In genomic region chr17:55285340-55286301, GRCh38 we compare ENCODE assay signal across 11 cellular contexts. TPM values are rescaled to one million over a fixed set of nuclear protein-coding genes. Genes with fewer than 3 reads are reported as not detected.
A peak's percentile ranks its signal among the peaks of the same experiment; 100 is the strongest.
DNase-seq lines count a peak whose midpoint lies in the region; ATAC-seq and TF ChIP-seq lines count a peak whose summit lies in the region.
"Had no signal": no experiment of that assay in that cellular context is flagged by ENCODE, and none has a peak within 500 bp of the region (broad histone marks: within the 10 kb centered on the region; RNA-seq: fewer than 3 reads in every experiment).

No MANE protein-coding gene starts in this region.

- H3K4me3 ChIP-seq in BJ (ENCODE audit: low read depth, low read length) (no peak overlapping the region), OCI-LY3 (ENCODE audit: low read length) (no peak overlapping the region), fibroblast of lung (replicated peaks in 1 of 4; ENCODE audit: control extremely low read depth in 1 of 4, insufficient read depth in 1 of 4, low read depth in 3 of 4, low read length in 4 of 4) (no peak overlapping the region)

- H3K36me3 ChIP-seq in BJ (ENCODE audit: control insufficient read depth, insufficient read depth, low read length) (no peaks in the 10 kb centered on the region), OCI-LY3 (replicated peaks; ENCODE audit: low read depth, low read length) (peaks cover 14% of the 10 kb centered on the region), fibroblast of lung (ENCODE audit: control insufficient read depth, insufficient read depth, low read length) (no peaks in the 10 kb centered on the region)

- H3K9me3 ChIP-seq in OCI-LY3 (ENCODE audit: insufficient read depth, low read length) (no peaks in the 10 kb centered on the region), fibroblast of lung (ENCODE audit: control insufficient read depth, insufficient read depth, low read depth, low read length) (no peaks in the 10 kb centered on the region)

- H3K36me3 Mint-ChIP-seq in activated naive CD8-positive, alpha-beta T cell treated with anti-CD3 and anti-CD28 coated beads, Interleukin-2, amount 50 U/mL, for 24 hours (ENCODE audit: low read depth), result no peaks in the 10 kb centered on the region

- peaks cover 25% of the 10 kb centered on the region for H3K4me1 ChIP-seq in OCI-LY3 (ENCODE audit: low read length)
- peaks cover 31% of the 10 kb centered on the region for H3K4me1 ChIP-seq in fibroblast of lung (ENCODE audit: control insufficient read depth, extremely low read depth, insufficient read depth, low read length)

- peaks cover 3% of the 10 kb centered on the region for H3K27me3 ChIP-seq in BJ (ENCODE audit: control insufficient read depth, insufficient read depth, low read length)
- no peaks in the 10 kb centered on the region for H3K27me3 ChIP-seq in OCI-LY3 (ENCODE audit: low read depth, low read length)
- no peaks in the 10 kb centered on the region for H3K27me3 ChIP-seq in fibroblast of lung (ENCODE audit: control insufficient read depth, insufficient read depth, low read length)

- ATAC-seq in GM21825 (IDR thresholded peaks at IDR 0.05; ENCODE audit: unreplicated experiment) (no peak), HG03196 (IDR thresholded peaks at IDR 0.05; ENCODE audit: unreplicated experiment) (no peak), GM18868 (IDR thresholded peaks at IDR 0.05; ENCODE audit: unreplicated experiment) (no peak)
- ATAC-seq in activated naive CD8-positive, alpha-beta T cell treated with anti-CD3 and anti-CD28 coated beads, Interleukin-2, amount 50 U/mL, for 24 hours, result no peak

- H3K4me1 Mint-ChIP-seq in activated naive CD8-positive, alpha-beta T cell treated with anti-CD3 and anti-CD28 coated beads, Interleukin-2, amount 50 U/mL, for 24 hours, result peaks cover 2% of the 10 kb centered on the region

- POLR2A ChIA-PET in BJ (lab: Charles Lee), result no interaction called here

- H2AFZ ChIP-seq in OCI-LY3 (ENCODE audit: low read depth, low read length) (no peak overlapping the region), fibroblast of lung (ENCODE audit: low read length) (no peak overlapping the region)

- no peak overlapping the region for H3K4me3 Mint-ChIP-seq in activated naive CD8-positive, alpha-beta T cell treated with anti-CD3 and anti-CD28 coated beads, Interleukin-2, amount 50 U/mL, for 24 hours
- H3K4me3 Mint-ChIP-seq: CD4-positive, alpha-beta T cell had no signal

- H3K27ac ChIP-seq in OCI-LY3 (ENCODE audit: low read length), result no peak overlapping the region
- no peak overlapping the region for H3K27ac ChIP-seq in fibroblast of lung (ENCODE audit: insufficient read depth, low read length)

- TF ChIP-seq CTCF in BJ (IDR thresholded peaks at IDR 0.05; ENCODE audit: insufficient read depth, low read depth, low read length), result no peak
- TF ChIP-seq CTCF in OCI-LY3 (IDR thresholded peaks at IDR 0.05; ENCODE audit: low read depth, low read length), result no peak
- no peak for TF ChIP-seq CTCF in fibroblast of lung (conservative IDR thresholded peaks at IDR 0.05 in 1 of 2, IDR thresholded peaks at IDR 0.05 in 1 of 2; ENCODE audit: low read depth in 1 of 2, low read length in 2 of 2)

- no peak overlapping the region for H3K27ac Mint-ChIP-seq in activated naive CD8-positive, alpha-beta T cell treated with anti-CD3 and anti-CD28 coated beads, Interleukin-2, amount 50 U/mL, for 24 hours
- H3K27ac Mint-ChIP-seq: CD4-positive, alpha-beta T cell had no signal

- H3K9ac ChIP-seq in OCI-LY3 (ENCODE audit: low read length) (no peak overlapping the region), fibroblast of lung (ENCODE audit: insufficient read depth, low read length) (no peak overlapping the region)

- H3K9me3 Mint-ChIP-seq in activated naive CD8-positive, alpha-beta T cell treated with anti-CD3 and anti-CD28 coated beads, Interleukin-2, amount 50 U/mL, for 24 hours, result no peaks in the 10 kb centered on the region
- H3K9me3 Mint-ChIP-seq: CD4-positive, alpha-beta T cell had no signal

- H4K20me1 ChIP-seq in OCI-LY3 (ENCODE audit: insufficient read depth, low read length) (0 out of 2 replicates have a peak, but pooled peaks cover 3% of the 10 kb centered on the region), fibroblast of lung (ENCODE audit: control insufficient read depth, extremely low read depth, insufficient read depth, low read length) (no peaks in the 10 kb centered on the region)

- H3K79me2 ChIP-seq in OCI-LY3 (ENCODE audit: low read length) (peaks cover 51% of the 10 kb centered on the region), fibroblast of lung (ENCODE audit: control insufficient read depth, insufficient read depth, low read length) (no peaks in the 10 kb centered on the region)

- CTCF ChIA-PET in BJ (lab: Yijun Ruan, JAX), result interaction anchor here (1.0 to 1.2 kb wide), 4 partner anchors 10 to 292 kb away, joined by 3 to 5 read pairs (median 3); no protein-coding TSS in a partner anchor

- no peaks in the 10 kb centered on the region for H3K27me3 Mint-ChIP-seq in activated naive CD8-positive, alpha-beta T cell treated with anti-CD3 and anti-CD28 coated beads, Interleukin-2, amount 50 U/mL, for 24 hours
- H3K27me3 Mint-ChIP-seq: CD4-positive, alpha-beta T cell had no signal

- DNase-seq in BJ (ENCODE audit: low read depth) (peak; percentile 11), fibroblast of lung (ENCODE audit: low read depth in 2 of 2) (peak; percentile 50 to 98), nucleus accumbens (lab: John Stamatoyannopoulos, UW) (peak in 38 of 56 donors; percentile 3 to 84 (median 38))
- DNase-seq in activated naive CD8-positive, alpha-beta T cell treated with anti-CD3 and anti-CD28 coated beads, Interleukin-2, amount 50 U/mL, for 24 hours, result no peak
- DNase-seq: activated gamma-delta T cell; CD4-positive, alpha-beta T cell; GOT3 had no signal

- H3K4me2 ChIP-seq in OCI-LY3 (ENCODE audit: low read length) (0 out of 2 replicates have a peak overlapping the region, but pooled peaks have one; percentile 3), fibroblast of lung (ENCODE audit: extremely low read depth, insufficient read depth, low read length) (peak overlapping the region; percentile 28)

RNA-seq across cellular contexts. Expression of gene HLF, which starts 20.9 kb away (rescaled TPM):
- polyA plus RNA-seq in BJ (2011; rRNA removed), result 0.02 TPM in 1 of 2 replicates, not detected in the other
- polyA minus RNA-seq in BJ (2011; rRNA and poly(A)+ RNA removed), result not detected in 2 replicates
- 0.17 and 0.51 TPM in 2 replicates for total RNA-seq in fibroblast of lung
- polyA plus RNA-seq in fibroblast of lung, result 0.18 and 0.69 TPM in 2 replicates
- 0.23 TPM in 2 replicates for polyA plus RNA-seq in fibroblast of lung (2012)
- polyA minus RNA-seq in fibroblast of lung (ENCODE audit: low replicate concordance), result 3.5 TPM in 1 of 2 replicates, not detected in the other
